12 cellular contexts compared by ENCODE assay signal in the genomic region with DNA sequence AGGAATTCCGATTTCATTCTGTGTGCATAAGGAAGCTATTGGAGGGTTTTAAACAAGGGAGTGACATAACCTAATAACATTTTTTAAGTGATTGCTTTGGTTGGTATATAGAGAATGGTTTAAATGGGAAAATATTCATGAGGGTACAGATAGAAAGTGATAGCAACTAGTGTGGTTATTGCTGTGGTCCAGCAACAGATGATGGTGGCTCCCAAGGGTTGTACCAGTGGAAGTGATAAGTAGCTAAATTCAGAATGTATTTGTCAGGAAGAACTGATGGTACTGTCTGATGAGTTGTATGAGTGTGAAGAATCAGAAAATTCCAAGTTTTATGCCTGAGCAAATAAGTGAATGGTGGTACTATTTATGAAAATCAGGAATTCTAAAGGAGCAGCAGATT. TPM values are rescaled to one million over a fixed set of nuclear protein-coding genes. Genes with fewer than 3 reads are reported as not detected.
A peak's percentile ranks its signal among the peaks of the same experiment; 100 is the strongest.
DNase-seq lines count a peak whose midpoint lies in the region; ATAC-seq and TF ChIP-seq lines count a peak whose summit lies in the region.
"Had no signal": no experiment of that assay in that cellular context is flagged by ENCODE, and none has a peak within 500 bp of the region (broad histone marks: within the 10 kb centered on the region; RNA-seq: fewer than 3 reads in every experiment).

No MANE protein-coding gene starts in this region.

- DNase-seq in activated CD4-positive, alpha-beta T cell treated with anti-CD3 and anti-CD28 coated beads, Interleukin-2, amount 10 ng/mL, durations not matched to agents 7 days and 5 days: peak; percentile 21
- no peak for DNase-seq in activated CD4-positive, alpha-beta T cell treated with anti-CD3 and anti-CD28 coated beads for 1 hour
- DNase-seq in Karpas-422: no peak
- no peak for DNase-seq in activated naive CD8-positive, alpha-beta T cell treated with anti-CD3 and anti-CD28 coated beads for 36 hours
- no peak for DNase-seq in osteocyte (ENCODE audit: extremely low spot score, unreplicated experiment)
- DNase-seq in smooth muscle cell (lab: John Stamatoyannopoulos, UW; ENCODE audit: unreplicated experiment): no peak
- DNase-seq: activated T-cell treated with anti-CD3 and anti-CD28 coated beads for 4 hours, NCI-H1105 treated with DMSO at 0.1 percent for 48 hours, NCI-H226, stomach had no signal

- H4K20me1 ChIP-seq in Karpas-422 (ENCODE audit: insufficient read depth, low read depth, low read length) (no peaks in the 10 kb centered on the region), smooth muscle cell (ENCODE audit: low read depth) (peaks cover 13% of the 10 kb centered on the region)

- no peaks in the 10 kb centered on the region for H3K9me3 ChIP-seq in Karpas-422 (ENCODE audit: low read length)
- no peaks in the 10 kb centered on the region for H3K9me3 ChIP-seq in smooth muscle cell (replicated peaks; ENCODE audit: low read depth)
- H3K9me3 ChIP-seq: stomach had no signal

- peaks cover 5% of the 10 kb centered on the region for H3K9me3 Mint-ChIP-seq in activated CD4-positive, alpha-beta T cell treated with anti-CD3 and anti-CD28 coated beads, Interleukin-2, amount 10 ng/mL, durations not matched to agents 7 days and 5 days
- peaks cover 2% of the 10 kb centered on the region for H3K9me3 Mint-ChIP-seq in activated naive CD8-positive, alpha-beta T cell treated with anti-CD3 and anti-CD28 coated beads for 36 hours
- H3K9me3 Mint-ChIP-seq in osteocyte (ENCODE audit: unreplicated experiment): peaks cover 3% of the 10 kb centered on the region

- peak overlapping the region; percentile 97 for H3K27ac ChIP-seq in Karpas-422 (ENCODE audit: low read length)
- H3K27ac ChIP-seq in smooth muscle cell (ENCODE audit: low read depth): no peak overlapping the region
- H3K27ac ChIP-seq: stomach had no signal

- H3K27me3 ChIP-seq in Karpas-422 (ENCODE audit: low read length) (no peaks in the 10 kb centered on the region), smooth muscle cell (ENCODE audit: low read depth) (no peaks in the 10 kb centered on the region)
- H3K27me3 ChIP-seq: stomach had no signal

- 0 out of 2 replicates have a peak overlapping the region, but pooled peaks have one; percentile 94 for H3K4me3 ChIP-seq in Karpas-422 (ENCODE audit: low read length)
- no peak overlapping the region for H3K4me3 ChIP-seq in smooth muscle cell
- H3K4me3 ChIP-seq: stomach had no signal

- H3K36me3 Mint-ChIP-seq in activated CD4-positive, alpha-beta T cell treated with anti-CD3 and anti-CD28 coated beads, Interleukin-2, amount 10 ng/mL, durations not matched to agents 7 days and 5 days (ENCODE audit: low read depth): peaks cover 57% of the 10 kb centered on the region
- H3K36me3 Mint-ChIP-seq in activated naive CD8-positive, alpha-beta T cell treated with anti-CD3 and anti-CD28 coated beads for 36 hours: peaks cover 59% of the 10 kb centered on the region
- peaks cover 25% of the 10 kb centered on the region for H3K36me3 Mint-ChIP-seq in osteocyte (ENCODE audit: unreplicated experiment)

- peaks cover 42% of the 10 kb centered on the region for H3K4me1 Mint-ChIP-seq in activated CD4-positive, alpha-beta T cell treated with anti-CD3 and anti-CD28 coated beads, Interleukin-2, amount 10 ng/mL, durations not matched to agents 7 days and 5 days
- peaks cover 36% of the 10 kb centered on the region for H3K4me1 Mint-ChIP-seq in activated naive CD8-positive, alpha-beta T cell treated with anti-CD3 and anti-CD28 coated beads for 36 hours
- H3K4me1 Mint-ChIP-seq in osteocyte (ENCODE audit: unreplicated experiment): peaks cover 28% of the 10 kb centered on the region

- H3K27me3 Mint-ChIP-seq in activated CD4-positive, alpha-beta T cell treated with anti-CD3 and anti-CD28 coated beads, Interleukin-2, amount 10 ng/mL, durations not matched to agents 7 days and 5 days: no peaks in the 10 kb centered on the region
- H3K27me3 Mint-ChIP-seq in activated naive CD8-positive, alpha-beta T cell treated with anti-CD3 and anti-CD28 coated beads for 36 hours: no peaks in the 10 kb centered on the region
- no peaks in the 10 kb centered on the region for H3K27me3 Mint-ChIP-seq in osteocyte (ENCODE audit: unreplicated experiment)

- H3K27ac Mint-ChIP-seq in activated CD4-positive, alpha-beta T cell treated with anti-CD3 and anti-CD28 coated beads, Interleukin-2, amount 10 ng/mL, durations not matched to agents 7 days and 5 days: peak overlapping the region; percentile 71
- H3K27ac Mint-ChIP-seq in activated naive CD8-positive, alpha-beta T cell treated with anti-CD3 and anti-CD28 coated beads for 36 hours: peak overlapping the region; percentile 19
- peak overlapping the region; percentile 0 for H3K27ac Mint-ChIP-seq in osteocyte (ENCODE audit: unreplicated experiment)

- 90% methylated on average over 1 of the region's 1 CpG for WGBS in smooth muscle cell (ENCODE audit: low lambda C conversion rate)

- H3K79me2 ChIP-seq in Karpas-422 (ENCODE audit: low read length) (peaks cover 53% of the 10 kb centered on the region), smooth muscle cell (ENCODE audit: low read depth) (peaks cover 49% of the 10 kb centered on the region)

- H3K4me2 ChIP-seq in Karpas-422 (ENCODE audit: low read depth, low read length, poor library complexity, severe bottlenecking): peak overlapping the region; percentile 85
- H3K4me2 ChIP-seq in smooth muscle cell: no peak overlapping the region

- no peaks in the 10 kb centered on the region for H3F3A ChIP-seq in smooth muscle cell (ENCODE audit: low read depth)

- peaks cover 51% of the 10 kb centered on the region for H3K36me3 ChIP-seq in Karpas-422 (ENCODE audit: insufficient read depth, low read length)
- peaks cover 18% of the 10 kb centered on the region for H3K36me3 ChIP-seq in smooth muscle cell (ENCODE audit: low read depth)

- POLR2A ChIA-PET in activated CD4-positive, alpha-beta T cell treated with anti-CD3 and anti-CD28 coated beads, Interleukin-2, amount 10 ng/mL, durations not matched to agents 7 days and 5 days (lab: Charles Lee): no interaction called here

- no peaks in the 10 kb centered on the region for H3K9me2 ChIP-seq in Karpas-422 (replicated peaks; ENCODE audit: insufficient read depth, low read length)

- H2AFZ ChIP-seq in Karpas-422 (ENCODE audit: low read length): no peak overlapping the region
- no peak overlapping the region for H2AFZ ChIP-seq in smooth muscle cell (ENCODE audit: low read depth)

- TF ChIP-seq CTCF in osteocyte (IDR thresholded peaks at IDR 0.05) (no peak), smooth muscle cell (IDR thresholded peaks at IDR 0.05; ENCODE audit: borderline replicate concordance, insufficient read depth, poor library complexity, severe bottlenecking) (no peak)

- H3K4me3 Mint-ChIP-seq in activated CD4-positive, alpha-beta T cell treated with anti-CD3 and anti-CD28 coated beads, Interleukin-2, amount 10 ng/mL, durations not matched to agents 7 days and 5 days: no peak overlapping the region
- no peak overlapping the region for H3K4me3 Mint-ChIP-seq in activated naive CD8-positive, alpha-beta T cell treated with anti-CD3 and anti-CD28 coated beads for 36 hours
- H3K4me3 Mint-ChIP-seq in osteocyte (ENCODE audit: unreplicated experiment): no peak overlapping the region

- peaks cover 29% of the 10 kb centered on the region for H3K4me1 ChIP-seq in Karpas-422 (ENCODE audit: low read length)
- peaks cover 31% of the 10 kb centered on the region for H3K4me1 ChIP-seq in smooth muscle cell (ENCODE audit: low read depth)

- CTCF ChIA-PET in activated CD4-positive, alpha-beta T cell treated with anti-CD3 and anti-CD28 coated beads, Interleukin-2, amount 10 ng/mL, durations not matched to agents 7 days and 5 days (lab: Charles Lee): no interaction called here

- ATAC-seq in GM19452 (IDR thresholded peaks at IDR 0.05; ENCODE audit: unreplicated experiment) (no peak), HG03280 (IDR thresholded peaks at IDR 0.05; ENCODE audit: unreplicated experiment) (no peak)

- no peak overlapping the region for H3K9ac ChIP-seq in Karpas-422 (ENCODE audit: low read length)
- H3K9ac ChIP-seq in smooth muscle cell (ENCODE audit: low read depth): no peak overlapping the region

RNA-seq across cellular contexts. Expression of gene CNOT2, which starts 2.6 kb away (rescaled TPM):
- 10 to 100 TPM; 73.6 to 78.0 TPM for total RNA-seq in activated CD4-positive, alpha-beta T cell treated with anti-CD3 and anti-CD28 coated beads, Interleukin-2, amount 10 ng/mL, durations not matched to agents 7 days and 5 days
- 218 and 289 TPM in 2 replicates for total RNA-seq in Karpas-422 (2014; rRNA removed; shearing (Covaris generic); ENCODE audit: low replicate concordance)
- 10 to 100 TPM; 61.1 to 69.7 TPM for total RNA-seq in activated naive CD8-positive, alpha-beta T cell treated with anti-CD3 and anti-CD28 coated beads for 36 hours
- 60.9 and 73.8 TPM in 2 replicates for total RNA-seq in osteocyte
- total RNA-seq in smooth muscle cell: 136 and 172 TPM in 2 replicates
- polyA plus RNA-seq in smooth muscle cell: 77.3 and 94.5 TPM in 2 replicates

Comparison
In these comparisons a context has a peak if more than half of its experiments do, and no peak if none do; other contexts are left out.
1. H3K27ac Mint-ChIP-seq: peak in every context shown above with its lines; median percentile 71 in activated CD4-positive, alpha-beta T cell treated with anti-CD3 and anti-CD28 coated beads, Interleukin-2, amount 10 ng/mL, durations not matched to agents 7 days and 5 days; 19 in activated naive CD8-positive, alpha-beta T cell treated with anti-CD3 and anti-CD28 coated beads for 36 hours; 0 in osteocyte.